In genomic region chr4:112361181-112361791, GRCh38 we compare ENCODE assay signal across 9 cellular contexts.
DNase-seq lines count a peak whose midpoint lies in the region; ATAC-seq and TF ChIP-seq lines count a peak whose summit lies in the region.
"Had no signal": no experiment of that assay in that cellular context is flagged by ENCODE, and none has a peak within 500 bp of the region (broad histone marks: within the 10 kb centered on the region; RNA-seq: fewer than 3 reads in every experiment).

No MANE protein-coding gene starts in this region.

- no peak overlapping the region for H3K4me3 ChIP-seq in GM12864 (ENCODE audit: low read depth, low read length)
- no peak overlapping the region for H3K4me3 ChIP-seq in fibroblast of villous mesenchyme (ENCODE audit: low read depth, low read length)
- H3K4me3 ChIP-seq in GM23248: no peak overlapping the region

- ATAC-seq in GM21619 (IDR thresholded peaks at IDR 0.05; ENCODE audit: unreplicated experiment) (peak; percentile 77), HG02885 (IDR thresholded peaks at IDR 0.05; ENCODE audit: poor library complexity, unreplicated experiment) (no peak)

- no peak overlapping the region for H3K27ac ChIP-seq in GM23248

- no peaks in the 10 kb centered on the region for H3K36me3 ChIP-seq in GM23248 (ENCODE audit: low read depth)

- H3K27me3 ChIP-seq in GM23248 (replicated peaks; ENCODE audit: insufficient read depth): no peaks in the 10 kb centered on the region

- no peak overlapping the region for H3K4me3 Mint-ChIP-seq in mesothelial cell of epicardium

- DNase-seq in GM12864 (ENCODE audit: low read depth): peak; percentile 29
- peak; percentile 42 for DNase-seq in NAMALWA (ENCODE audit: low spot score)
- DNase-seq in fibroblast of villous mesenchyme (ENCODE audit: low read depth): peak; percentile 6
- no peak for DNase-seq in mesothelial cell of epicardium (ENCODE audit: low spot score in 2 of 2, unreplicated experiment in 2 of 2)
- DNase-seq in NCI-H187 treated with DMSO at 0.1 percent for 48 hours (lab: John Stamatoyannopoulos, UW): no peak
- no peak for DNase-seq in GM23248
- DNase-seq: hypothalamus had no signal

- H4K20me1 ChIP-seq in GM23248 (ENCODE audit: insufficient read depth): no peaks in the 10 kb centered on the region

- H2AFZ ChIP-seq in GM23248: no peak overlapping the region

- no peaks in the 10 kb centered on the region for H3K9me3 ChIP-seq in GM23248 (ENCODE audit: low read depth)

- TF ChIP-seq CTCF in GM12864 (IDR thresholded peaks at IDR 0.05; ENCODE audit: low read depth, low read length, missing control alignments) (no peak), fibroblast of villous mesenchyme (IDR thresholded peaks at IDR 0.05; ENCODE audit: insufficient read depth, low read depth, low read length) (no peak), mesothelial cell of epicardium (IDR thresholded peaks at IDR 0.05; ENCODE audit: unreplicated experiment) (no peak)

- no peaks in the 10 kb centered on the region for H3K79me2 ChIP-seq in GM23248 (ENCODE audit: insufficient read depth)

- H3K4me2 ChIP-seq in GM23248 (ENCODE audit: unreplicated experiment): no peak overlapping the region

- H3K27me3 Mint-ChIP-seq in mesothelial cell of epicardium (ENCODE audit: low read depth): no peaks in the 10 kb centered on the region

- H3F3A ChIP-seq in GM23248 (ENCODE audit: insufficient read depth): no peaks in the 10 kb centered on the region

- no peak overlapping the region for H3K9ac ChIP-seq in GM23248

- H3K27ac Mint-ChIP-seq in mesothelial cell of epicardium: no peak overlapping the region

- H3K4me1 ChIP-seq in GM23248 (ENCODE audit: insufficient read depth): no peaks in the 10 kb centered on the region

- H3K9me3 Mint-ChIP-seq in mesothelial cell of epicardium: peaks cover 63% of the 10 kb centered on the region

- peaks cover 57% of the 10 kb centered on the region for H3K36me3 Mint-ChIP-seq in mesothelial cell of epicardium

- H3K9me2 ChIP-seq in GM23248 (ENCODE audit: insufficient read depth): no peaks in the 10 kb centered on the region

- 82 to 88% methylated on average over 6 of the region's 6 CpGs for WGBS in GM23248 (ENCODE audit: low coverage in 1 of 2, low lambda C conversion rate in 2 of 2, missing lambda C conversion rate in 2 of 2), 2 experiments

- H3K4me1 Mint-ChIP-seq in mesothelial cell of epicardium: no peaks in the 10 kb centered on the region

- in situ Hi-C loops in GM23248 (cut with MboI): no loop called here

Comparison
In these comparisons a context has a peak if more than half of its experiments do, and no peak if none do; other contexts are left out.
1. DNase-seq: peak in GM12864 (single experiment), NAMALWA (single experiment) and fibroblast of villous mesenchyme (single experiment); none in mesothelial cell of epicardium (0 of 2), NCI-H187 treated with DMSO at 0.1 percent for 48 hours (single experiment) and GM23248 (single experiment).